In genomic region chr14:81309511-81309910, GRCh38 we compare ENCODE assay signal across 24 cellular contexts.
"Had no signal": no experiment of that assay in that cellular context is flagged by ENCODE, and none has a peak within 500 bp of the region (broad histone marks: within the 10 kb centered on the region; RNA-seq: fewer than 3 reads in every experiment).

No MANE protein-coding gene starts in this region.

- H3K9me3 ChIP-seq: esophagus muscularis mucosa, lower lobe of right lung, neutrophil, pancreas, right lobe of liver, suprapubic skin, transverse colon, vagina had no signal

- H3K4me1 ChIP-seq: pancreas had no signal

- H3K4me1 Mint-ChIP-seq: immature natural killer cell, natural killer cell had no signal

- DNase-seq: dermis blood vessel endothelial cell; effector memory CD8-positive, alpha-beta T cell; foreskin melanocyte; hypothalamus; immature natural killer cell; islet precursor cell; left ventricle myocardium superior; lower lobe of right lung; natural killer cell; pancreas; right lobe of liver; small intestine; stimulated activated CD4-positive, alpha-beta T cell treated with anti-CD3 and anti-CD28 coated beads, Interleukin-15, amount 100 ng/mL, for 24 hours; stimulated activated CD4-positive, alpha-beta T cell treated with anti-CD3 and anti-CD28 coated beads, Interleukin-2, amount 100 ng/mL, for 48 hours; stimulated activated naive B cell treated with anti-CD40 and anti-IgM and Interleukin-4, amounts not matched to agents 10 μg/mL and 1 μg/mL and 100 μg/mL, for 72 hours; transverse colon had no signal

- H3K27ac ChIP-seq: coronary artery, epithelial cell of prostate, esophagus muscularis mucosa, lower lobe of right lung, neutrophil, pancreas, right lobe of liver, suprapubic skin, transverse colon, vagina had no signal

- ATAC-seq: effector memory CD8-positive, alpha-beta T cell; left ventricle myocardium superior; lower lobe of right lung; natural killer cell; pancreas; stimulated activated naive B cell treated with anti-CD40 and anti-IgM and Interleukin-4, amounts not matched to agents 10 μg/mL and 1 μg/mL and 100 μg/mL, for 72 hours had no signal

- H3K36me3 ChIP-seq: esophagus muscularis mucosa, lower lobe of right lung, neutrophil, pancreas, right lobe of liver, suprapubic skin, transverse colon, vagina had no signal

- H3K4me3 ChIP-seq: coronary artery, esophagus muscularis mucosa, lower lobe of right lung, pancreas, right lobe of liver, suprapubic skin, transverse colon, vagina had no signal

- H3K27me3 ChIP-seq: esophagus muscularis mucosa, neutrophil, pancreas, right lobe of liver, suprapubic skin, transverse colon, vagina had no signal

- H3K4me3 Mint-ChIP-seq: effector memory CD8-positive, alpha-beta T cell; immature natural killer cell; natural killer cell; neural crest cell; stimulated activated naive B cell treated with anti-CD40 and anti-IgM and Interleukin-4, amounts not matched to agents 10 μg/mL and 1 μg/mL and 100 μg/mL, for 72 hours; stimulated activated naive CD8-positive, alpha-beta T cell treated with anti-CD3 and anti-CD28 coated beads, Interleukin-15, Interleukin-2, amounts not matched to agents 100 ng/mL and 50 ng/mL, for 24 hours had no signal

- H3K27ac Mint-ChIP-seq: effector memory CD8-positive, alpha-beta T cell; immature natural killer cell; natural killer cell; stimulated activated naive B cell treated with anti-CD40 and anti-IgM and Interleukin-4, amounts not matched to agents 10 μg/mL and 1 μg/mL and 100 μg/mL, for 72 hours; stimulated activated naive CD8-positive, alpha-beta T cell treated with anti-CD3 and anti-CD28 coated beads, Interleukin-15, Interleukin-2, amounts not matched to agents 100 ng/mL and 50 ng/mL, for 24 hours had no signal

- H3K36me3 Mint-ChIP-seq: immature natural killer cell; natural killer cell; stimulated activated naive B cell treated with anti-CD40 and anti-IgM and Interleukin-4, amounts not matched to agents 10 μg/mL and 1 μg/mL and 100 μg/mL, for 72 hours had no signal

- H3K9me3 Mint-ChIP-seq: effector memory CD8-positive, alpha-beta T cell; immature natural killer cell; natural killer cell; neural crest cell; stimulated activated naive B cell treated with anti-CD40 and anti-IgM and Interleukin-4, amounts not matched to agents 10 μg/mL and 1 μg/mL and 100 μg/mL, for 72 hours; stimulated activated naive CD8-positive, alpha-beta T cell treated with anti-CD3 and anti-CD28 coated beads, Interleukin-15, Interleukin-2, amounts not matched to agents 100 ng/mL and 50 ng/mL, for 24 hours had no signal
